19 cellular contexts compared by ENCODE assay signal in genomic region chr10:48610585-48611093, GRCh38. TPM values are rescaled to one million over a fixed set of nuclear protein-coding genes. Genes with fewer than 3 reads are reported as not detected.
"Had no signal": no experiment of that assay in that cellular context is flagged by ENCODE, and none has a peak within 500 bp of the region (broad histone marks: within the 10 kb centered on the region; RNA-seq: fewer than 3 reads in every experiment).

No MANE protein-coding gene starts in this region.

- H3K27ac ChIP-seq: dorsolateral prefrontal cortex, hepatocyte, prostate gland, right lobe of liver, stomach, testis, upper lobe of right lung had no signal

- H3K4me1 Mint-ChIP-seq: activated naive CD4-positive, alpha-beta T cell treated with anti-CD3 and anti-CD28 coated beads, Interleukin-2, amount 10 ng/mL, durations not matched to agents 7 days and 5 days; natural killer cell had no signal

- H3K79me2 ChIP-seq: hepatocyte had no signal

- H3K4me3 Mint-ChIP-seq: activated CD4-positive, alpha-beta T cell treated with anti-CD3 and anti-CD28 coated beads, Interleukin-2, amount 10 ng/mL, durations not matched to agents 7 days and 5 days; activated naive CD4-positive, alpha-beta T cell treated with anti-CD3 and anti-CD28 coated beads, Interleukin-2, amount 10 ng/mL, durations not matched to agents 7 days and 5 days; natural killer cell; T-helper 2 cell treated with Interferon-gamma antibody and Interleukin-4, amounts not matched to agents 5 μg/mL and 100 μg/mL, for 36 hours had no signal

- H3K27me3 ChIP-seq: right lobe of liver, testis, upper lobe of right lung had no signal

- H3K4me3 ChIP-seq: dorsolateral prefrontal cortex, hepatocyte, prostate gland, right lobe of liver, stomach, testis, upper lobe of right lung had no signal

- H3K36me3 ChIP-seq: prostate gland, right lobe of liver, stomach, upper lobe of right lung had no signal

- FAIRE-seq: astrocyte, bronchial epithelial cell, endometrium had no signal

- H3K27ac Mint-ChIP-seq: activated CD4-positive, alpha-beta T cell treated with anti-CD3 and anti-CD28 coated beads, Interleukin-2, amount 10 ng/mL, durations not matched to agents 7 days and 5 days; activated naive CD4-positive, alpha-beta T cell treated with anti-CD3 and anti-CD28 coated beads, Interleukin-2, amount 10 ng/mL, durations not matched to agents 7 days and 5 days; activated T-helper 2 cell treated with anti-CD3 and anti-CD28 coated beads, Interferon-gamma antibody, Interleukin-2, Interleukin-4, amounts not matched to agents 10 μg/mL and 5 μg/mL and 100 μg/mL, durations not matched to agents 14 hours and 24 hours and 36 hours; natural killer cell; T-helper 2 cell treated with Interferon-gamma antibody and Interleukin-4, amounts not matched to agents 5 μg/mL and 100 μg/mL, for 36 hours had no signal

- H3K4me1 ChIP-seq: prostate gland, right lobe of liver, testis, upper lobe of right lung had no signal

- ATAC-seq: natural killer cell, right lobe of liver, upper lobe of right lung had no signal

- H3K9me3 Mint-ChIP-seq: activated CD4-positive, alpha-beta T cell treated with anti-CD3 and anti-CD28 coated beads, Interleukin-2, amount 10 ng/mL, durations not matched to agents 7 days and 5 days; activated naive CD4-positive, alpha-beta T cell treated with anti-CD3 and anti-CD28 coated beads, Interleukin-2, amount 10 ng/mL, durations not matched to agents 7 days and 5 days; activated T-helper 2 cell treated with anti-CD3 and anti-CD28 coated beads, Interferon-gamma antibody, Interleukin-2, Interleukin-4, amounts not matched to agents 10 μg/mL and 5 μg/mL and 100 μg/mL, durations not matched to agents 14 hours and 24 hours and 36 hours; T-helper 2 cell treated with Interferon-gamma antibody and Interleukin-4, amounts not matched to agents 5 μg/mL and 100 μg/mL, for 36 hours had no signal

- H3K4me2 ChIP-seq: hepatocyte had no signal

- H3K9me3 ChIP-seq: prostate gland, right lobe of liver, testis, upper lobe of right lung had no signal

- DNase-seq: activated CD4-positive, alpha-beta T cell treated with anti-CD3 and anti-CD28 coated beads, Interleukin-2, amount 10 ng/mL, durations not matched to agents 7 days and 5 days; activated naive CD4-positive, alpha-beta T cell treated with anti-CD3 and anti-CD28 coated beads, Interleukin-2, amount 10 ng/mL, durations not matched to agents 7 days and 5 days; dorsolateral prefrontal cortex; mammary epithelial cell; natural killer cell; nucleus accumbens; stimulated activated CD4-positive, alpha-beta T cell treated with anti-CD3 and anti-CD28 coated beads, Interleukin-12 subunit alpha, Interleukin-12 subunit beta, amount 100 ng/mL, for 4 hours; stimulated activated CD4-positive, alpha-beta T cell treated with anti-CD3 and anti-CD28 coated beads, Interleukin-2, amount 100 ng/mL, for 24 hours; stomach; testis; upper lobe of right lung had no signal

- H3K36me3 Mint-ChIP-seq: activated naive CD4-positive, alpha-beta T cell treated with anti-CD3 and anti-CD28 coated beads, Interleukin-2, amount 10 ng/mL, durations not matched to agents 7 days and 5 days; natural killer cell had no signal

- H2AFZ ChIP-seq: hepatocyte had no signal

RNA-seq across cellular contexts. Expression of gene ARHGAP22, which starts 5.8 kb away (rescaled TPM):
- total RNA-seq: activated CD4-positive, alpha-beta T cell treated with anti-CD3 and anti-CD28 coated beads, Interleukin-2, amount 10 ng/mL, durations not matched to agents 7 days and 5 days had no signal
